Comparison of ENCODE assay signal across 8 cellular contexts in genomic region chr17:76384987-76385891, GRCh38. TPM values are rescaled to one million over a fixed set of nuclear protein-coding genes. Genes with fewer than 3 reads are reported as not detected.
DNase-seq lines count a peak whose midpoint lies in the region; ATAC-seq and TF ChIP-seq lines count a peak whose summit lies in the region.

No MANE protein-coding gene starts in this region.

- peak; percentile 71 for DNase-seq in Right ventricle myocardium inferior (ENCODE audit: missing footprints)
- DNase-seq in cardiac septum (ENCODE audit: low spot score): no peak
- DNase-seq in T1000 (lab: John Stamatoyannopoulos, UW): peak; percentile 44
- DNase-seq in central memory CD8-positive, alpha-beta T cell (ENCODE audit: low spot score in 2 of 2): no peak
- DNase-seq in left lung: peak; percentile 63 to 89
- DNase-seq in stimulated activated CD8-positive, alpha-beta memory T cell treated with anti-CD3 and anti-CD28 coated beads, Interleukin-2, amount 100 ng/mL, for 48 hours (ENCODE audit: low read depth in 2 of 2): peak; percentile 28
- DNase-seq in NOMO-1 treated with DMSO at 0.1 percent for 48 hours (lab: John Stamatoyannopoulos, UW; ENCODE audit: unreplicated experiment): no peak
- DNase-seq in NCI-H345 (lab: John Stamatoyannopoulos, UW): no peak

- H3K27me3 ChIP-seq in left lung: peaks cover 0 to 22% of the 10 kb centered on the region in 2 donors

- no peak overlapping the region for H3K27ac Mint-ChIP-seq in central memory CD8-positive, alpha-beta T cell (ENCODE audit: low read depth)

- peaks cover 6% of the 10 kb centered on the region for H3K36me3 Mint-ChIP-seq in central memory CD8-positive, alpha-beta T cell (ENCODE audit: insufficient read depth)

- H3K4me3 Mint-ChIP-seq in central memory CD8-positive, alpha-beta T cell: peak overlapping the region; percentile 71

- H3K36me3 ChIP-seq in left lung: peaks cover 0 to 31% of the 10 kb centered on the region in 2 donors

- peaks cover 10% of the 10 kb centered on the region for H3K4me1 Mint-ChIP-seq in central memory CD8-positive, alpha-beta T cell

- no peaks in the 10 kb centered on the region for H3K27me3 Mint-ChIP-seq in central memory CD8-positive, alpha-beta T cell

- intact Hi-C loops in Right ventricle myocardium inferior (cut with DNase I) (no loop called here), cardiac septum (cut with DNase I) (loop anchor here (1.0 to 5.0 kb wide), 3 partner anchors 14 to 63 kb away; no protein-coding TSS in a partner anchor), left lung (cut with DNase I) (no loop called here)

- H3K4me1 ChIP-seq in left lung: peaks cover 28 to 59% of the 10 kb centered on the region in 2 donors

- peak overlapping the region; percentile 60 to 73 for H3K4me3 ChIP-seq in left lung

- peak overlapping the region; percentile 80 to 92 for H3K27ac ChIP-seq in left lung

- H3K9me3 Mint-ChIP-seq in central memory CD8-positive, alpha-beta T cell: no peaks in the 10 kb centered on the region

- peak; percentile 14 for ATAC-seq in Right ventricle myocardium inferior
- ATAC-seq in central memory CD8-positive, alpha-beta T cell (replicated peaks; ENCODE audit: extremely low read depth, poor library complexity, severe bottlenecking): no peak
- ATAC-seq in left lung: peak; percentile 15

- no peaks in the 10 kb centered on the region for H3K9me3 ChIP-seq in left lung

- no peak for TF ChIP-seq CTCF in left lung (IDR thresholded peaks at IDR 0.05)

RNA-seq across cellular contexts. Expression of gene SPHK1, which starts 0.8 kb away (rescaled TPM):
- total RNA-seq in Right ventricle myocardium inferior (2.7 TPM), cardiac septum (11.0 TPM), left lung (10 to 100 TPM in 1 of 2 donors, 1 to 10 TPM in 1; 6.3 to 35.1 TPM)

RNA-seq across cellular contexts. Expression of gene PRPSAP1, which starts 31.5 kb away (rescaled TPM):
- total RNA-seq in Right ventricle myocardium inferior: 35.9 TPM
- 25.8 TPM for total RNA-seq in cardiac septum
- total RNA-seq in left lung: 10 to 100 TPM; 51.2 to 52.8 TPM

Comparison
In these comparisons a context has a peak if more than half of its experiments do, and no peak if none do; other contexts are left out.
1. DNase-seq: peak in Right ventricle myocardium inferior (single experiment), T1000 (single experiment), left lung (2 of 2) and stimulated activated CD8-positive, alpha-beta memory T cell treated with anti-CD3 and anti-CD28 coated beads, Interleukin-2, amount 100 ng/mL, for 48 hours (2 of 2); none in cardiac septum (single experiment), central memory CD8-positive, alpha-beta T cell (0 of 2), NOMO-1 treated with DMSO at 0.1 percent for 48 hours (single experiment) and NCI-H345 (single experiment).